ENCODE assay signal across 19 cellular contexts in the genomic region with DNA sequence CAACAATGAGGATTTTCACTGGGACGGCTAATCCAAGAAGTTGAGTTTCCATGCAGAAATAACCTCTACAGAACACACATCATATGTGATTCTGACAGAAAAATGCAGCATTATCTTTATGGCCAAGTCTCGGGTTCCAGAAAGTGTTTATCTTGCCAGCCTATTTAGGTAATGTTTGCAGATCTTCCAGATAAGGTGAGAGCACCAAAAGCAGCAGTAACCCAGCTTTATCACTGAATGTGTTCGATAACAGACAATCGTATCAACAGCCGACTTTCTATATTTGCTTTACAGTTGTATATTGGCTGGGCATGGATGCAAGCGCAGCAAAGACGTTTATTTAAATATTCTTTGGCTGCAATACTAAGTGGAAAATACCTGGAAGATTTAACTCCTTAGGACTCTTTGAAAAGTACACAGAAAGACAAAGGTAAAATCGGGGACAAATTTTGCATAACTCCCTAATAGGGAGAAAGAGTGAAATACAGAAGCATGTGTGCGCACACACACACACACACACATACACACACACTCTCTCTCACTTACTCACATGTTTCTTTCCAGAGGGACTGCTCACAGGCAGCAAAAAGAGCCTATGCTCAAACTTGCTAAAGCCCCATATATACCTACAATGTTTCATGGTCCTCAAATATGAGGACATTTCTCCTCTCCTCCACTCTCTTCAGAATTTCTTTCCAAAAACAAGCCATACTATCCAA.
"Had no signal": no experiment of that assay in that cellular context is flagged by ENCODE, and none has a peak within 500 bp of the region (broad histone marks: within the 10 kb centered on the region; RNA-seq: fewer than 3 reads in every experiment).

No MANE protein-coding gene starts in this region.

- H3K4me3 Mint-ChIP-seq: memory B cell, nephron, type B pancreatic cell had no signal

- H3K4me1 ChIP-seq: left ventricle myocardium inferior had no signal

- DNase-seq: activated CD4-positive, CD25-positive, alpha-beta regulatory T cell treated with anti-CD3 and anti-CD28 coated beads, Interleukin-2, amount 50 U/mL, for 72 hours; activated naive CD4-positive, alpha-beta T cell treated with anti-CD3 and anti-CD28 coated beads, Interleukin-2, amount 50 U/mL, for 16 hours; adrenal gland; hippocampal formation; left ventricle myocardium inferior; occipital lobe; right cardiac atrium; stimulated activated CD4-positive, alpha-beta T cell treated with anti-CD3 and anti-CD28 coated beads, Interleukin-15, amount 100 ng/mL, for 24 hours; stimulated activated CD4-positive, alpha-beta T cell treated with anti-CD3 and anti-CD28 coated beads, Interleukin-4, amount 100 ng/mL, for 24 hours; stimulated activated naive CD4-positive, alpha-beta T cell; substantia nigra; T-helper 9 cell had no signal

- H3K27me3 Mint-ChIP-seq: memory B cell, type B pancreatic cell had no signal

- H3K27ac Mint-ChIP-seq: activated T-helper 2 cell treated with anti-CD3 and anti-CD28 coated beads, Interferon-gamma antibody, Interleukin-2, Interleukin-4, amounts not matched to agents 10 μg/mL and 5 μg/mL and 100 μg/mL, durations not matched to agents 14 hours and 24 hours and 36 hours; memory B cell; nephron; type B pancreatic cell had no signal

- H3K9me3 Mint-ChIP-seq: activated T-helper 2 cell treated with anti-CD3 and anti-CD28 coated beads, Interferon-gamma antibody, Interleukin-2, Interleukin-4, amounts not matched to agents 10 μg/mL and 5 μg/mL and 100 μg/mL, durations not matched to agents 14 hours and 24 hours and 36 hours; memory B cell; nephron; type B pancreatic cell had no signal

- H3K9me3 ChIP-seq: adrenal gland, left ventricle myocardium inferior, prostate gland had no signal

- H3K27ac ChIP-seq: adrenal gland, left ventricle myocardium inferior had no signal

- H3K4me3 ChIP-seq: adrenal gland, left ventricle myocardium inferior, prostate gland, skin epidermis had no signal

- ATAC-seq: esophagus mucosa, right cardiac atrium had no signal

- H3K36me3 Mint-ChIP-seq: type B pancreatic cell had no signal

- H3K27me3 ChIP-seq: adrenal gland had no signal
